ENCODE assay signal across 8 cellular contexts in genomic region chr16:6081320-6081976, GRCh38.
DNase-seq lines count a peak whose midpoint lies in the region; ATAC-seq and TF ChIP-seq lines count a peak whose summit lies in the region.

No MANE protein-coding gene starts in this region.

- H3K9me3 ChIP-seq in DND-41 (ENCODE audit: insufficient read depth, low read length, severe bottlenecking) (no peaks in the 10 kb centered on the region), SJCRH30 (replicated peaks) (no peaks in the 10 kb centered on the region)

- H2AFZ ChIP-seq in DND-41 (ENCODE audit: low read depth, low read length), result no peak overlapping the region

- TF ChIP-seq CTCF in DND-41 (IDR thresholded peaks at IDR 0.05; ENCODE audit: borderline replicate concordance, extremely low read depth, low read length, poor library complexity, severe bottlenecking) (peak; percentile 89), foreskin fibroblast (IDR thresholded peaks at IDR 0.05; ENCODE audit: low read depth, low read length) (peak; percentile 44)

- 0 out of 3 replicates have a peak, but pooled peaks have one; percentile 57 for ATAC-seq in DND-41 (ENCODE audit: insufficient read depth, low read depth)
- no peak for ATAC-seq in stimulated activated naive CD8-positive, alpha-beta T cell treated with anti-CD3 and anti-CD28 coated beads, Interleukin-15, Interleukin-2, amounts not matched to agents 100 U/mL and 50 U/mL, for 24 hours
- ATAC-seq in HG03280 (IDR thresholded peaks at IDR 0.05; ENCODE audit: unreplicated experiment), result no peak
- no peak for ATAC-seq in GM18907 (IDR thresholded peaks at IDR 0.05; ENCODE audit: unreplicated experiment)

- no peaks in the 10 kb centered on the region for H3K4me1 ChIP-seq in DND-41 (ENCODE audit: insufficient read depth, low read length)
- H3K4me1 ChIP-seq in SJCRH30, result no peaks in the 10 kb centered on the region

- H3K4me3 ChIP-seq in DND-41 (ENCODE audit: low read depth in 1 of 2, low read length in 2 of 2) (no peak overlapping the region), SJCRH30 (no peak overlapping the region), foreskin fibroblast (ENCODE audit: low read depth in 1 of 2, low read length in 2 of 2) (no peak overlapping the region)

- H3K9ac ChIP-seq in DND-41 (ENCODE audit: low read depth, low read length), result no peak overlapping the region

- CTCF ChIA-PET in HEK293T (lab: Yijun Ruan, JAX), result interaction anchor here (1.1 to 1.3 kb wide), 2 partner anchors 24 to 65 kb away, joined by 3 to 5 read pairs; no protein-coding TSS in a partner anchor

- H4K20me1 ChIP-seq in DND-41 (ENCODE audit: insufficient read depth, low read length), result no peaks in the 10 kb centered on the region

- DNase-seq in DND-41 (peak; percentile 48), HEK293T (ENCODE audit: extremely low spot score) (peak; percentile 46), SJCRH30 (peak; percentile 3 to 61), foreskin fibroblast (no peak), NCI-H128 (lab: John Stamatoyannopoulos, UW; ENCODE audit: unreplicated experiment) (no peak)
- DNase-seq in stimulated activated naive CD8-positive, alpha-beta T cell treated with anti-CD3 and anti-CD28 coated beads, Interleukin-15, Interleukin-2, amounts not matched to agents 100 U/mL and 50 U/mL, for 24 hours, result peak; percentile 27

- no peak overlapping the region for H3K4me2 ChIP-seq in DND-41 (ENCODE audit: insufficient read depth, low read length)

- no peaks in the 10 kb centered on the region for H3K79me2 ChIP-seq in DND-41 (ENCODE audit: insufficient read depth, low read length)

- POLR2A ChIA-PET in HEK293T (lab: Yijun Ruan, JAX), result no interaction called here

- H3K27ac ChIP-seq in DND-41 (ENCODE audit: low read length) (no peak overlapping the region), SJCRH30 (no peak overlapping the region)

- no peaks in the 10 kb centered on the region for H3K27me3 ChIP-seq in DND-41 (ENCODE audit: insufficient read depth, low read length, poor library complexity)
- H3K27me3 ChIP-seq in SJCRH30, result no peaks in the 10 kb centered on the region

- H3K36me3 ChIP-seq in DND-41 (ENCODE audit: insufficient read depth, low read length), result no peaks in the 10 kb centered on the region
- H3K36me3 ChIP-seq in SJCRH30, result no peaks in the 10 kb centered on the region

TF ChIP-seq in HEK293T, 16 proteins besides CTCF, POLR2A, EP300 and RAD21:
- TF ChIP-seq LEF1 (IDR thresholded peaks at IDR 0.05; ENCODE audit: borderline replicate concordance), result no peak
- no peak for TF ChIP-seq HDGF (IDR thresholded peaks at IDR 0.05; ENCODE audit: borderline replicate concordance)
- no peak for TF ChIP-seq ZNF384 (IDR thresholded peaks at IDR 0.05)
- TF ChIP-seq BHLHE40 (IDR thresholded peaks at IDR 0.05; ENCODE audit: borderline replicate concordance), result no peak
- no peak for TF ChIP-seq FOXA1 (IDR thresholded peaks at IDR 0.05)
- TF ChIP-seq ARNT (IDR thresholded peaks at IDR 0.05), result no peak
- no peak for TF ChIP-seq CTBP1 (IDR thresholded peaks at IDR 0.05; ENCODE audit: borderline replicate concordance)
- no peak for TF ChIP-seq SP1 (IDR thresholded peaks at IDR 0.05)
- no peak for TF ChIP-seq SUZ12 (IDR thresholded peaks at IDR 0.05)
- TF ChIP-seq ELF4 (IDR thresholded peaks at IDR 0.05), result no peak
- TF ChIP-seq FOXK2 (IDR thresholded peaks at IDR 0.05), result no peak
- no peak for TF ChIP-seq PKNOX1 (IDR thresholded peaks at IDR 0.05)
- no peak for TF ChIP-seq NFRKB (IDR thresholded peaks at IDR 0.05)

Comparison
In these comparisons a context has a peak if more than half of its experiments do, and no peak if none do; other contexts are left out.
1. DNase-seq: peak in DND-41 (single experiment), HEK293T (single experiment), SJCRH30 (2 of 2) and stimulated activated naive CD8-positive, alpha-beta T cell treated with anti-CD3 and anti-CD28 coated beads, Interleukin-15, Interleukin-2, amounts not matched to agents 100 U/mL and 50 U/mL, for 24 hours (single experiment); none in foreskin fibroblast (0 of 2) and NCI-H128 (single experiment).